ENCODE assay signal across 1 cellular context in the genomic region with DNA sequence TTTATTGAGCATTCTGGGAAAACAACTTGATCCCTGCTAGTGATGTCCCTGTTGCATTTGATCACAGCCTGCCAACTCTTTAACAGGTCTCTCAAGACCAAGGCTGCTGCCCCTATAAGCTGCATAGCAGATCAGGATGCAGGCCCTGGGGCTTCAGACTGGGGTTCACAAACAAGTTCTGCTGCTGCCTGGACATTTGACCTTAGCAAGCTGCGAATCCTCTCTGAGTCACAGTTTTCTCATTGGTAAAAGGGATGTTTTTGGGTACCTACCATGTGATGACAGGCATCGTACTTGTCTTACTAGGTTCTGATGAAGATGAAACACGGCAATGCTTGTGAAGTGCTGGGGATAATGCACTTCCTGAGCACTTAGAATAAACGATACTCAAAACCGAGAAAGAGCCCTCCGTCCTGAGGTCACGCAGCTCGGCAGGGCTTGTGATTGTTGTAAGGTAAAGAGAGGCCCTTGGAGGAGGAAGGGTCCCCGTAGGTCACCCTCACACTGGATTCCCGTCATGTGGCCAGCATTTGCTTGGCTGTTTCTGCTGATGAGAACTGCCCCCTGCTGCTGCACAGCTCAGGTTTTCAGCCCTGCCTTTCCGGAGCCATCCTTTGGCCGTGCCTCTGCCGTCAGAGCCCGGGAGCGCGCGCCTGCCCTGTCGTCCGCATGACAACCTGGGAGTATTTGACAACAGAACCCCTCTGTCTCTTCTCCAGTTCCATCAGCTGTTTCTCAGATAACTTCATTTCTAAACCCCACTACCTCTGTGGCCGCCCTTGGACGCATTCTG.
TF ChIP-seq lines count a peak whose summit lies in the region.

No MANE protein-coding gene starts in this region.

TF ChIP-seq in GM23338, 12 proteins besides CTCF, POLR2A, EP300 and RAD21:
- TF ChIP-seq, protein P1, sequence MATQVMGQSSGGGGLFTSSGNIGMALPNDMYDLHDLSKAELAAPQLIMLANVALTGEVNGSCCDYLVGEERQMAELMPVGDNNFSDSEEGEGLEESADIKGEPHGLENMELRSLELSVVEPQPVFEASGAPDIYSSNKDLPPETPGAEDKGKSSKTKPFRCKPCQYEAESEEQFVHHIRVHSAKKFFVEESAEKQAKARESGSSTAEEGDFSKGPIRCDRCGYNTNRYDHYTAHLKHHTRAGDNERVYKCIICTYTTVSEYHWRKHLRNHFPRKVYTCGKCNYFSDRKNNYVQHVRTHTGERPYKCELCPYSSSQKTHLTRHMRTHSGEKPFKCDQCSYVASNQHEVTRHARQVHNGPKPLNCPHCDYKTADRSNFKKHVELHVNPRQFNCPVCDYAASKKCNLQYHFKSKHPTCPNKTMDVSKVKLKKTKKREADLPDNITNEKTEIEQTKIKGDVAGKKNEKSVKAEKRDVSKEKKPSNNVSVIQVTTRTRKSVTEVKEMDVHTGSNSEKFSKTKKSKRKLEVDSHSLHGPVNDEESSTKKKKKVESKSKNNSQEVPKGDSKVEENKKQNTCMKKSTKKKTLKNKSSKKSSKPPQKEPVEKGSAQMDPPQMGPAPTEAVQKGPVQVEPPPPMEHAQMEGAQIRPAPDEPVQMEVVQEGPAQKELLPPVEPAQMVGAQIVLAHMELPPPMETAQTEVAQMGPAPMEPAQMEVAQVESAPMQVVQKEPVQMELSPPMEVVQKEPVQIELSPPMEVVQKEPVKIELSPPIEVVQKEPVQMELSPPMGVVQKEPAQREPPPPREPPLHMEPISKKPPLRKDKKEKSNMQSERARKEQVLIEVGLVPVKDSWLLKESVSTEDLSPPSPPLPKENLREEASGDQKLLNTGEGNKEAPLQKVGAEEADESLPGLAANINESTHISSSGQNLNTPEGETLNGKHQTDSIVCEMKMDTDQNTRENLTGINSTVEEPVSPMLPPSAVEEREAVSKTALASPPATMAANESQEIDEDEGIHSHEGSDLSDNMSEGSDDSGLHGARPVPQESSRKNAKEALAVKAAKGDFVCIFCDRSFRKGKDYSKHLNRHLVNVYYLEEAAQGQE (IDR thresholded peaks at IDR 0.05; ENCODE audit: unreplicated experiment) = no peak
- TF ChIP-seq ZNF331 (CRISPR knock-in tag; IDR thresholded peaks at IDR 0.05; ENCODE audit: low read depth) (no peak), POLR2AphosphoS5 (IDR thresholded peaks at IDR 0.05; ENCODE audit: low read depth) (no peak), JUNB (IDR thresholded peaks at IDR 0.05; ENCODE audit: unreplicated experiment) (no peak), ZNF114 (CRISPR knock-in tag; IDR thresholded peaks at IDR 0.05) (no peak), EZH2 (IDR thresholded peaks at IDR 0.05; ENCODE audit: low read depth, unreplicated experiment) (no peak), CREB1 (CRISPR knock-in tag; IDR thresholded peaks at IDR 0.05; ENCODE audit: low read depth) (no peak), NANOG (IDR thresholded peaks at IDR 0.05; ENCODE audit: borderline replicate concordance) (no peak), EZH2phosphoT487 (IDR thresholded peaks at IDR 0.05; ENCODE audit: unreplicated experiment) (no peak), STAT1 (IDR thresholded peaks at IDR 0.05; ENCODE audit: unreplicated experiment) (no peak)
- TF ChIP-seq, protein P2, sequence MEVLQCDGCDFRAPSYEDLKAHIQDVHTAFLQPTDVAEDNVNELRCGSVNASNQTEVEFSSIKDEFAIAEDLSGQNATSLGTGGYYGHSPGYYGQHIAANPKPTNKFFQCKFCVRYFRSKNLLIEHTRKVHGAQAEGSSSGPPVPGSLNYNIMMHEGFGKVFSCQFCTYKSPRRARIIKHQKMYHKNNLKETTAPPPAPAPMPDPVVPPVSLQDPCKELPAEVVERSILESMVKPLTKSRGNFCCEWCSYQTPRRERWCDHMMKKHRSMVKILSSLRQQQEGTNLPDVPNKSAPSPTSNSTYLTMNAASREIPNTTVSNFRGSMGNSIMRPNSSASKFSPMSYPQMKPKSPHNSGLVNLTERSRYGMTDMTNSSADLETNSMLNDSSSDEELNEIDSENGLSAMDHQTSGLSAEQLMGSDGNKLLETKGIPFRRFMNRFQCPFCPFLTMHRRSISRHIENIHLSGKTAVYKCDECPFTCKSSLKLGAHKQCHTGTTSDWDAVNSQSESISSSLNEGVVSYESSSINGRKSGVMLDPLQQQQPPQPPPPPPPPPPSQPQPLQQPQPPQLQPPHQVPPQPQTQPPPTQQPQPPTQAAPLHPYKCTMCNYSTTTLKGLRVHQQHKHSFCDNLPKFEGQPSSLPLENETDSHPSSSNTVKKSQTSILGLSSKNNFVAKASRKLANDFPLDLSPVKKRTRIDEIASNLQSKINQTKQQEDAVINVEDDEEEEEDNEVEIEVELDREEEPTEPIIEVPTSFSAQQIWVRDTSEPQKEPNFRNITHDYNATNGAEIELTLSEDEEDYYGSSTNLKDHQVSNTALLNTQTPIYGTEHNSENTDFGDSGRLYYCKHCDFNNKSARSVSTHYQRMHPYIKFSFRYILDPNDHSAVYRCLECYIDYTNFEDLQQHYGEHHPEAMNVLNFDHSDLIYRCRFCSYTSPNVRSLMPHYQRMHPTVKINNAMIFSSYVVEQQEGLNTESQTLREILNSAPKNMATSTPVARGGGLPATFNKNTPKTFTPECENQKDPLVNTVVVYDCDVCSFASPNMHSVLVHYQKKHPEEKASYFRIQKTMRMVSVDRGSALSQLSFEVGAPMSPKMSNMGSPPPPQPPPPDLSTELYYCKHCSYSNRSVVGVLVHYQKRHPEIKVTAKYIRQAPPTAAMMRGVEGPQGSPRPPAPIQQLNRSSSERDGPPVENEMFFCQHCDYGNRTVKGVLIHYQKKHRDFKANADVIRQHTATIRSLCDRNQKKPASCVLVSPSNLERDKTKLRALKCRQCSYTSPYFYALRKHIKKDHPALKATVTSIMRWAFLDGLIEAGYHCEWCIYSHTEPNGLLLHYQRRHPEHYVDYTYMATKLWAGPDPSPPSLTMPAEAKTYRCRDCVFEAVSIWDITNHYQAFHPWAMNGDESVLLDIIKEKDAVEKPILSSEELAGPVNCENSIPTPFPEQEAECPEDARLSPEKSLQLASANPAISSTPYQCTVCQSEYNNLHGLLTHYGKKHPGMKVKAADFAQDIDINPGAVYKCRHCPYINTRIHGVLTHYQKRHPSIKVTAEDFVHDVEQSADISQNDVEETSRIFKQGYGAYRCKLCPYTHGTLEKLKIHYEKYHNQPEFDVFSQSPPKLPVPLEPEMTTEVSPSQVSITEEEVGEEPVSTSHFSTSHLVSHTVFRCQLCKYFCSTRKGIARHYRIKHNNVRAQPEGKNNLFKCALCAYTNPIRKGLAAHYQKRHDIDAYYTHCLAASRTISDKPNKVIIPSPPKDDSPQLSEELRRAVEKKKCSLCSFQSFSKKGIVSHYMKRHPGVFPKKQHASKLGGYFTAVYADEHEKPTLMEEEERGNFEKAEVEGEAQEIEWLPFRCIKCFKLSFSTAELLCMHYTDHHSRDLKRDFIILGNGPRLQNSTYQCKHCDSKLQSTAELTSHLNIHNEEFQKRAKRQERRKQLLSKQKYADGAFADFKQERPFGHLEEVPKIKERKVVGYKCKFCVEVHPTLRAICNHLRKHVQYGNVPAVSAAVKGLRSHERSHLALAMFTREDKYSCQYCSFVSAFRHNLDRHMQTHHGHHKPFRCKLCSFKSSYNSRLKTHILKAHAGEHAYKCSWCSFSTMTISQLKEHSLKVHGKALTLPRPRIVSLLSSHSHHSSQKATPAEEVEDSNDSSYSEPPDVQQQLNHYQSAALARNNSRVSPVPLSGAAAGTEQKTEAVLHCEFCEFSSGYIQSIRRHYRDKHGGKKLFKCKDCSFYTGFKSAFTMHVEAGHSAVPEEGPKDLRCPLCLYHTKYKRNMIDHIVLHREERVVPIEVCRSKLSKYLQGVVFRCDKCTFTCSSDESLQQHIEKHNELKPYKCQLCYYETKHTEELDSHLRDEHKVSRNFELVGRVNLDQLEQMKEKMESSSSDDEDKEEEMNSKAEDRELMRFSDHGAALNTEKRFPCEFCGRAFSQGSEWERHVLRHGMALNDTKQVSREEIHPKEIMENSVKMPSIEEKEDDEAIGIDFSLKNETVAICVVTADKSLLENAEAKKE (CRISPR knock-in tag; IDR thresholded peaks at IDR 0.05) = no peak
- TF ChIP-seq, protein P3, sequence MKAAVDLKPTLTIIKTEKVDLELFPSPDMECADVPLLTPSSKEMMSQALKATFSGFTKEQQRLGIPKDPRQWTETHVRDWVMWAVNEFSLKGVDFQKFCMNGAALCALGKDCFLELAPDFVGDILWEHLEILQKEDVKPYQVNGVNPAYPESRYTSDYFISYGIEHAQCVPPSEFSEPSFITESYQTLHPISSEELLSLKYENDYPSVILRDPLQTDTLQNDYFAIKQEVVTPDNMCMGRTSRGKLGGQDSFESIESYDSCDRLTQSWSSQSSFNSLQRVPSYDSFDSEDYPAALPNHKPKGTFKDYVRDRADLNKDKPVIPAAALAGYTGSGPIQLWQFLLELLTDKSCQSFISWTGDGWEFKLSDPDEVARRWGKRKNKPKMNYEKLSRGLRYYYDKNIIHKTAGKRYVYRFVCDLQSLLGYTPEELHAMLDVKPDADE (IDR thresholded peaks at IDR 0.05) = no peak
